Comparison of ENCODE assay signal across 8 cellular contexts in the genomic region with DNA sequence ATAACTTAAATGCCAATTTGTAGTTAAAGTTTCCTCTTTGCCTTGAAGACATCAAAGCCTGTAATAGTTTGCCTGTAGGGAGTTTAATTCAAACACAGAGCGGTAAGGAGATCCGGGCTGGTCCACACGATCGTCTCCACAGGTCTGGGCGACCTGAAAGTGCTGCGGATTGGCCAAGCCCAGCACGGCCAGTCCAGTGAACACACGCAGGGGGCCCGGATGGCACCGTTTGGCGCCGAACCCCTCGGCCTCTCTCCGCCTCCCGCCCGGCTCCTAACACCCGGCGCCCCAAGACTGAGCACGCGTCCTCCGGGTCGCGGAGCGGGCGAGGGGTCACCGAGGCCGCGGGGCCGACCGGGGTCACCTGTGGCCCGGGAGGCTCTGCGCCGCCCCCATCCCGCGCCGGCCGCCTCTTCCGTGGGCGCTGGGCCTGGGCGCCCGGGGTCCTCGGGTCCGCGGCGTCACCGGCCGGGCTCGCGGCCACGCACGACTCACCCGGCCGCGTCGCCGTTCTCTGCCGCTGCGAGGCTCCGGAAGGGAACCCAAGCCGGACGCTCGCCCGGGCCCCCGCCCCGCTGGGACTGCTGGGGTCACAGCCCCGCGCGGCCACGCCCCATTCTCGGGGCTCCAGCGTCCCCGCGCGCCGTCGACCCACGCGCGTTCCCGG. TPM values are rescaled to one million over a fixed set of nuclear protein-coding genes. Genes with fewer than 3 reads are reported as not detected.
DNase-seq lines count a peak whose midpoint lies in the region; ATAC-seq and TF ChIP-seq lines count a peak whose summit lies in the region.

No MANE protein-coding gene starts in this region.

- no peaks in the 10 kb centered on the region for H3K9me3 Mint-ChIP-seq in progenitor cell of endocrine pancreas (ENCODE audit: low read depth)

- TF ChIP-seq RAD21 in HCT116 (IDR thresholded peaks at IDR 0.05; ENCODE audit: low read depth) = no peak

- peaks cover 8 to 27% of the 10 kb centered on the region in 2 experiments; a peak in 3 of 4 replicates for H3K4me1 ChIP-seq in HCT116 (ENCODE audit: control insufficient read depth in 1 of 2, insufficient read depth in 2 of 2, low read length in 2 of 2)

- no peaks in the 10 kb centered on the region for H3K36me3 ChIP-seq in HCT116 (ENCODE audit: control insufficient read depth in 1 of 2, insufficient read depth in 2 of 2, low read length in 2 of 2)

- no peaks in the 10 kb centered on the region for H3K9me2 ChIP-seq in HCT116 (ENCODE audit: insufficient read depth)

- no peaks in the 10 kb centered on the region for H3K9me3 ChIP-seq in HCT116 (ENCODE audit: control insufficient read depth in 1 of 2, insufficient read depth in 1 of 2, low read depth in 1 of 2, low read length in 2 of 2)

- in situ Hi-C loops in ACHN (cut with HindIII; ENCODE audit: low pct_ligation_motif_present, low pct_unique_long_range_greater_than_20kb, low sequenced_read_pairs) (no loop called here), astrocyte of the cerebellum (cut with HindIII; ENCODE audit: low sequenced_read_pairs) (no loop called here)

- H3K27ac Mint-ChIP-seq in progenitor cell of endocrine pancreas = peak overlapping the region; percentile 94

- H3K79me2 ChIP-seq in HCT116 (ENCODE audit: insufficient read depth, low read length) = 0 out of 2 replicates have a peak, but pooled peaks cover 10% of the 10 kb centered on the region

- POLR2A ChIA-PET in HCT116 (lab: Charles Lee) = interaction anchor here (1.5 to 1.6 kb wide), 2 partner anchors 18 kb away, joined by 4 to 5 read pairs; no protein-coding TSS in a partner anchor

- TF ChIP-seq POLR2A in HCT116 (IDR thresholded peaks at IDR 0.05; ENCODE audit: borderline replicate concordance, extremely low read depth, insufficient read depth, insufficient read length) = no peak

- ATAC-seq in HCT116 (peak; percentile 83), GM19324 (IDR thresholded peaks at IDR 0.05; ENCODE audit: low FRiP score, unreplicated experiment) (no peak)

- no TSS peak for BruUV-seq in HCT116 (replicated peaks; lab: Mats Ljungman, UMichigan)

- H3K4me1 Mint-ChIP-seq in progenitor cell of endocrine pancreas (ENCODE audit: low read depth) = peaks cover 34% of the 10 kb centered on the region

- RAD21 ChIA-PET in HCT116 (lab: Charles Lee; ENCODE audit: low non-redundant PET in 1 of 2, low total read pairs in 2 of 2, uncharacterized antibody in 2 of 2, unreplicated experiment in 2 of 2) = no interaction called here

- H3K4me3 Mint-ChIP-seq in progenitor cell of endocrine pancreas (ENCODE audit: low read depth) = peak overlapping the region; percentile 84

- H3K4me2 ChIP-seq in HCT116 (ENCODE audit: low read length) = peak overlapping the region; percentile 91

- H3K9ac ChIP-seq in HCT116 (ENCODE audit: low read length) = peak overlapping the region; percentile 82

- no peaks in the 10 kb centered on the region for H4K20me1 ChIP-seq in HCT116 (ENCODE audit: insufficient read depth)

- CTCF ChIA-PET in HCT116 (lab: Charles Lee) = interaction anchor here (0.6 to 1.2 kb wide), 3 partner anchors 16 to 187 kb away, joined by 3 to 5 read pairs (median 3); no protein-coding TSS in a partner anchor

- H3K4me3 ChIP-seq in HCT116 (replicated peaks in 1 of 2; ENCODE audit: low read depth in 1 of 2, low read length in 2 of 2) (peak overlapping the region; percentile 53 to 70), astrocyte of the cerebellum (ENCODE audit: low read depth, low read length) (peak overlapping the region; percentile 51)

- no peak overlapping the region for H2AFZ ChIP-seq in HCT116 (ENCODE audit: low read depth, low read length, poor library complexity, severe bottlenecking)

- peaks cover 2% of the 10 kb centered on the region for H3K36me3 Mint-ChIP-seq in progenitor cell of endocrine pancreas (ENCODE audit: insufficient read depth)

- no peaks in the 10 kb centered on the region for H3K27me3 Mint-ChIP-seq in progenitor cell of endocrine pancreas

- peak overlapping the region; percentile 92 for H3K27ac ChIP-seq in HCT116 (ENCODE audit: low read depth, low read length)

- TF ChIP-seq CTCF in HCT116 (IDR thresholded peaks at IDR 0.05 in 2 of 3, conservative IDR thresholded peaks at IDR 0.05 in 1 of 3; ENCODE audit: borderline replicate concordance in 1 of 3, insufficient read depth in 1 of 3, low read depth in 2 of 3, low read length in 2 of 3) = no peak
- TF ChIP-seq CTCF in astrocyte of the cerebellum (IDR thresholded peaks at IDR 0.05; ENCODE audit: low read depth, low read length, missing control alignments) = no peak
- TF ChIP-seq CTCF in progenitor cell of endocrine pancreas (IDR thresholded peaks at IDR 0.05; ENCODE audit: unreplicated experiment) = no peak

- intact Hi-C loops in HCT116 (cut with micrococcal nuclease) = no loop called here

- H3K27me3 ChIP-seq in HCT116 (ENCODE audit: insufficient read depth, low read length) = no peaks in the 10 kb centered on the region

- DNase-seq in ACHN (peak; percentile 61), HCT116 (ENCODE audit: low read depth, low spot score) (no peak), T-helper 2 cell (peak in 4 of 5 experiments; percentile 25 to 56 (median 28)), astrocyte of the cerebellum (ENCODE audit: low read depth) (no peak), hepatic stellate cell (ENCODE audit: low spot score) (peak; percentile 50), progenitor cell of endocrine pancreas (ENCODE audit: low spot score, unreplicated experiment) (no peak), NCI-H446 (lab: John Stamatoyannopoulos, UW) (no peak)

TF ChIP-seq in HCT116, 20 proteins besides CTCF, POLR2A, EP300 and RAD21:
- TF ChIP-seq, protein P1, sequence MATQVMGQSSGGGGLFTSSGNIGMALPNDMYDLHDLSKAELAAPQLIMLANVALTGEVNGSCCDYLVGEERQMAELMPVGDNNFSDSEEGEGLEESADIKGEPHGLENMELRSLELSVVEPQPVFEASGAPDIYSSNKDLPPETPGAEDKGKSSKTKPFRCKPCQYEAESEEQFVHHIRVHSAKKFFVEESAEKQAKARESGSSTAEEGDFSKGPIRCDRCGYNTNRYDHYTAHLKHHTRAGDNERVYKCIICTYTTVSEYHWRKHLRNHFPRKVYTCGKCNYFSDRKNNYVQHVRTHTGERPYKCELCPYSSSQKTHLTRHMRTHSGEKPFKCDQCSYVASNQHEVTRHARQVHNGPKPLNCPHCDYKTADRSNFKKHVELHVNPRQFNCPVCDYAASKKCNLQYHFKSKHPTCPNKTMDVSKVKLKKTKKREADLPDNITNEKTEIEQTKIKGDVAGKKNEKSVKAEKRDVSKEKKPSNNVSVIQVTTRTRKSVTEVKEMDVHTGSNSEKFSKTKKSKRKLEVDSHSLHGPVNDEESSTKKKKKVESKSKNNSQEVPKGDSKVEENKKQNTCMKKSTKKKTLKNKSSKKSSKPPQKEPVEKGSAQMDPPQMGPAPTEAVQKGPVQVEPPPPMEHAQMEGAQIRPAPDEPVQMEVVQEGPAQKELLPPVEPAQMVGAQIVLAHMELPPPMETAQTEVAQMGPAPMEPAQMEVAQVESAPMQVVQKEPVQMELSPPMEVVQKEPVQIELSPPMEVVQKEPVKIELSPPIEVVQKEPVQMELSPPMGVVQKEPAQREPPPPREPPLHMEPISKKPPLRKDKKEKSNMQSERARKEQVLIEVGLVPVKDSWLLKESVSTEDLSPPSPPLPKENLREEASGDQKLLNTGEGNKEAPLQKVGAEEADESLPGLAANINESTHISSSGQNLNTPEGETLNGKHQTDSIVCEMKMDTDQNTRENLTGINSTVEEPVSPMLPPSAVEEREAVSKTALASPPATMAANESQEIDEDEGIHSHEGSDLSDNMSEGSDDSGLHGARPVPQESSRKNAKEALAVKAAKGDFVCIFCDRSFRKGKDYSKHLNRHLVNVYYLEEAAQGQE (IDR thresholded peaks at IDR 0.05; ENCODE audit: low read depth) = no peak
- TF ChIP-seq, protein P2, sequence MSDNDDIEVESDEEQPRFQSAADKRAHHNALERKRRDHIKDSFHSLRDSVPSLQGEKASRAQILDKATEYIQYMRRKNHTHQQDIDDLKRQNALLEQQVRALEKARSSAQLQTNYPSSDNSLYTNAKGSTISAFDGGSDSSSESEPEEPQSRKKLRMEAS (IDR thresholded peaks at IDR 0.05) = no peak
- no peak for TF ChIP-seq FOSL1 (IDR thresholded peaks at IDR 0.05; ENCODE audit: low read depth)
- peak; percentile 50 for TF ChIP-seq POLR2AphosphoS5 (IDR thresholded peaks at IDR 0.05; ENCODE audit: low read depth, low read length)
- TF ChIP-seq, protein P3, sequence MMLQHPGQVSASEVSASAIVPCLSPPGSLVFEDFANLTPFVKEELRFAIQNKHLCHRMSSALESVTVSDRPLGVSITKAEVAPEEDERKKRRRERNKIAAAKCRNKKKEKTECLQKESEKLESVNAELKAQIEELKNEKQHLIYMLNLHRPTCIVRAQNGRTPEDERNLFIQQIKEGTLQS (IDR thresholded peaks at IDR 0.05) = no peak
- no peak for TF ChIP-seq EGR1 (IDR thresholded peaks at IDR 0.05; ENCODE audit: low read depth)
- no peak for TF ChIP-seq SRF (IDR thresholded peaks at IDR 0.05; ENCODE audit: low read depth)
- TF ChIP-seq SP1 (IDR thresholded peaks at IDR 0.05; ENCODE audit: low read depth) = no peak
- TF ChIP-seq JUND (IDR thresholded peaks at IDR 0.05) = no peak
- no peak for TF ChIP-seq ELF1 (IDR thresholded peaks at IDR 0.05; ENCODE audit: borderline replicate concordance, low read depth)
- TF ChIP-seq SIN3A (IDR thresholded peaks at IDR 0.05; ENCODE audit: low read depth) = no peak
- no peak for TF ChIP-seq ZNF274 (IDR thresholded peaks at IDR 0.05; ENCODE audit: low read depth, low read length)
- TF ChIP-seq CEBPB (IDR thresholded peaks at IDR 0.05; ENCODE audit: low read depth) = no peak
- no peak for TF ChIP-seq CBX3 (IDR thresholded peaks at IDR 0.05; ENCODE audit: low read depth)
- peak; percentile 74 for TF ChIP-seq ZFX (IDR thresholded peaks at IDR 0.05)
- TF ChIP-seq TCF7L2 (IDR thresholded peaks at IDR 0.05; ENCODE audit: borderline replicate concordance, extremely low read depth, insufficient read depth, insufficient read length) = no peak
- TF ChIP-seq EZH2 (IDR thresholded peaks at IDR 0.05) = no peak

RNA-seq across cellular contexts. Expression of a gene that starts 0.5 kb away (rescaled TPM):
- total RNA-seq in HCT116 (2021; ENCODE audit: unreplicated experiment) (103 TPM), progenitor cell of endocrine pancreas (220 and 226 TPM in 2 replicates)
- 112 and 120 TPM in 2 replicates for polyA plus RNA-seq in HCT116 (2012)

RNA-seq across cellular contexts. Expression of a gene that starts 28.8 kb away (rescaled TPM):
- total RNA-seq in HCT116 (2021; ENCODE audit: unreplicated experiment) (82.9 TPM), progenitor cell of endocrine pancreas (41.3 and 45.8 TPM in 2 replicates)
- polyA plus RNA-seq in HCT116 (2012) = 102 TPM in 2 replicates

Comparison
In these comparisons a context has a peak if more than half of its experiments do, and no peak if none do; other contexts are left out.
1. DNase-seq: peak in ACHN (single experiment), T-helper 2 cell (4 of 5) and hepatic stellate cell (single experiment); none in HCT116 (single experiment), astrocyte of the cerebellum (single experiment), progenitor cell of endocrine pancreas (single experiment) and NCI-H446 (0 of 2).